ENCODE assay signal across 14 cellular contexts in genomic region chr14:92719421-92719820, GRCh38. TPM values are rescaled to one million over a fixed set of nuclear protein-coding genes. Genes with fewer than 3 reads are reported as not detected.
DNase-seq lines count a peak whose midpoint lies in the region; ATAC-seq and TF ChIP-seq lines count a peak whose summit lies in the region.
"Had no signal": no experiment of that assay in that cellular context is flagged by ENCODE, and none has a peak within 500 bp of the region (broad histone marks: within the 10 kb centered on the region; RNA-seq: fewer than 3 reads in every experiment).

No MANE protein-coding gene starts in this region.

- intact Hi-C loops in aorta (cut with DNase I), result no loop called here

- H3K9me3 ChIP-seq in aorta (ENCODE audit: control insufficient read depth, low read length), result no peaks in the 10 kb centered on the region

- TF ChIP-seq CTCF in fibroblast of villous mesenchyme (IDR thresholded peaks at IDR 0.05; ENCODE audit: insufficient read depth, low read depth, low read length) (no peak), progenitor cell of endocrine pancreas (IDR thresholded peaks at IDR 0.05; ENCODE audit: unreplicated experiment) (no peak)

- H3K27me3 ChIP-seq in aorta (ENCODE audit: control insufficient read depth in 1 of 2, insufficient read depth in 2 of 2, low read length in 1 of 2), result no peaks in the 10 kb centered on the region

- H3K4me1 ChIP-seq in aorta (ENCODE audit: control insufficient read depth in 1 of 2, insufficient read depth in 2 of 2, low read length in 2 of 2), result peaks cover 0 to 4% of the 10 kb centered on the region in 2 donors

- H3K4me1 Mint-ChIP-seq in T-helper 2 cell treated with Interferon-gamma antibody and Interleukin-4, amounts not matched to agents 5 μg/mL and 100 μg/mL, for 36 hours (ENCODE audit: low read depth), result peaks cover 5% of the 10 kb centered on the region
- H3K4me1 Mint-ChIP-seq in progenitor cell of endocrine pancreas (ENCODE audit: low read depth), result peaks cover 20% of the 10 kb centered on the region
- H3K4me1 Mint-ChIP-seq: activated naive CD8-positive, alpha-beta T cell treated with anti-CD3 and anti-CD28 coated beads, Interleukin-2, amount 10 ng/mL, durations not matched to agents 7 days and 5 days had no signal

- no peaks in the 10 kb centered on the region for H3K36me3 ChIP-seq in aorta (ENCODE audit: control insufficient read depth in 1 of 2, insufficient read depth in 2 of 2, low read length in 1 of 2)

- no peaks in the 10 kb centered on the region for H3K9me3 Mint-ChIP-seq in T-helper 2 cell treated with Interferon-gamma antibody and Interleukin-4, amounts not matched to agents 5 μg/mL and 100 μg/mL, for 36 hours
- peaks cover 4% of the 10 kb centered on the region for H3K9me3 Mint-ChIP-seq in progenitor cell of endocrine pancreas (ENCODE audit: low read depth)
- H3K9me3 Mint-ChIP-seq: activated naive CD8-positive, alpha-beta T cell treated with anti-CD3 and anti-CD28 coated beads, Interleukin-2, amount 10 ng/mL, durations not matched to agents 7 days and 5 days had no signal

- no peak overlapping the region for H3K27ac ChIP-seq in aorta (ENCODE audit: low read depth in 1 of 2, low read length in 2 of 2)
- H3K27ac ChIP-seq: RWPE1 had no signal

- no peak overlapping the region for H3K4me3 Mint-ChIP-seq in T-helper 2 cell treated with Interferon-gamma antibody and Interleukin-4, amounts not matched to agents 5 μg/mL and 100 μg/mL, for 36 hours
- H3K4me3 Mint-ChIP-seq in progenitor cell of endocrine pancreas (ENCODE audit: low read depth), result no peak overlapping the region
- H3K4me3 Mint-ChIP-seq: activated naive CD8-positive, alpha-beta T cell treated with anti-CD3 and anti-CD28 coated beads, Interleukin-2, amount 10 ng/mL, durations not matched to agents 7 days and 5 days had no signal

- H3K4me3 ChIP-seq in fibroblast of villous mesenchyme (ENCODE audit: low read depth, low read length) (no peak overlapping the region), aorta (ENCODE audit: low read length in 2 of 2) (no peak overlapping the region)
- H3K4me3 ChIP-seq: skin epidermis had no signal

- peaks cover 23% of the 10 kb centered on the region for H3K27me3 Mint-ChIP-seq in T-helper 2 cell treated with Interferon-gamma antibody and Interleukin-4, amounts not matched to agents 5 μg/mL and 100 μg/mL, for 36 hours (ENCODE audit: low read depth)
- no peaks in the 10 kb centered on the region for H3K27me3 Mint-ChIP-seq in progenitor cell of endocrine pancreas

- ATAC-seq in aorta (ENCODE audit: low FRiP score) (peak; percentile 44), GM19023 (IDR thresholded peaks at IDR 0.05; ENCODE audit: unreplicated experiment) (no peak), HG02763 (IDR thresholded peaks at IDR 0.05; ENCODE audit: unreplicated experiment) (no peak)

- H3K36me3 Mint-ChIP-seq in T-helper 2 cell treated with Interferon-gamma antibody and Interleukin-4, amounts not matched to agents 5 μg/mL and 100 μg/mL, for 36 hours (ENCODE audit: low read depth), result no peaks in the 10 kb centered on the region
- peaks cover 17% of the 10 kb centered on the region for H3K36me3 Mint-ChIP-seq in progenitor cell of endocrine pancreas (ENCODE audit: insufficient read depth)
- H3K36me3 Mint-ChIP-seq: activated naive CD8-positive, alpha-beta T cell treated with anti-CD3 and anti-CD28 coated beads, Interleukin-2, amount 10 ng/mL, durations not matched to agents 7 days and 5 days had no signal

- peak overlapping the region; percentile 43 for H3K27ac Mint-ChIP-seq in T-helper 2 cell treated with Interferon-gamma antibody and Interleukin-4, amounts not matched to agents 5 μg/mL and 100 μg/mL, for 36 hours
- H3K27ac Mint-ChIP-seq in progenitor cell of endocrine pancreas, result peak overlapping the region; percentile 63
- H3K27ac Mint-ChIP-seq: activated naive CD8-positive, alpha-beta T cell treated with anti-CD3 and anti-CD28 coated beads, Interleukin-2, amount 10 ng/mL, durations not matched to agents 7 days and 5 days had no signal

- 13 to 14% methylated on average over 2 of the region's 2 CpGs for WGBS in aorta, 2 donors

- no peak for DNase-seq in T-helper 2 cell treated with Interferon-gamma antibody and Interleukin-4, amounts not matched to agents 5 μg/mL and 100 μg/mL, for 36 hours (ENCODE audit: low spot score)
- DNase-seq in T-helper 2 cell (no peak), fibroblast of villous mesenchyme (ENCODE audit: low read depth) (peak; percentile 54), progenitor cell of endocrine pancreas (ENCODE audit: low spot score, unreplicated experiment) (no peak), aorta (no peak), NOMO-1 treated with dmso at 0.1 percent for 144 hours (lab: John Stamatoyannopoulos, UW; ENCODE audit: unreplicated experiment) (no peak)
- DNase-seq: activated naive CD8-positive, alpha-beta T cell treated with anti-CD3 and anti-CD28 coated beads, Interleukin-2, amount 10 ng/mL, durations not matched to agents 7 days and 5 days; Calu3; NCI-H2107; NCI-H82 had no signal

RNA-seq across cellular contexts. Expression of gene LGMN, which starts 29.0 kb away (rescaled TPM):
- total RNA-seq in fibroblast of villous mesenchyme, result 41.5 and 45.7 TPM in 2 replicates
- 63.3 and 73.2 TPM in 2 replicates for total RNA-seq in progenitor cell of endocrine pancreas
- 100 to 1,000 TPM in 1 of 2 donors, 10 to 100 TPM in 1; 90.0 to 164 TPM for total RNA-seq in aorta
- polyA plus RNA-seq in aorta, result 100 to 1,000 TPM in 1 of 2 donors, 10 to 100 TPM in 1; 86.0 to 106 TPM
